ENCODE assay signal across 12 cellular contexts in genomic region chr10:87750001-87750651, GRCh38.
DNase-seq lines count a peak whose midpoint lies in the region; ATAC-seq and TF ChIP-seq lines count a peak whose summit lies in the region.
"Had no signal": no experiment of that assay in that cellular context is flagged by ENCODE, and none has a peak within 500 bp of the region (broad histone marks: within the 10 kb centered on the region; RNA-seq: fewer than 3 reads in every experiment).

No MANE protein-coding gene starts in this region.

- no peak overlapping the region for H3K9ac ChIP-seq in H9 (ENCODE audit: extremely low read depth, insufficient read length, low read length)

- H2BK15ac ChIP-seq in H9 (ENCODE audit: low read depth, low read length): no peak overlapping the region

- H4K20me1 ChIP-seq in H9 (ENCODE audit: control insufficient read depth, insufficient read depth, insufficient read length): no peaks in the 10 kb centered on the region

- H3K79me1 ChIP-seq in H9 (ENCODE audit: insufficient read depth, low read depth, low read length, poor library complexity, severe bottlenecking): no peaks in the 10 kb centered on the region

- H3K27me3 ChIP-seq in H9 (ENCODE audit: insufficient read depth, low read length): no peaks in the 10 kb centered on the region
- no peaks in the 10 kb centered on the region for H3K27me3 ChIP-seq in kidney epithelial cell (ENCODE audit: control insufficient read depth, insufficient read depth, low read length)
- H3K27me3 ChIP-seq in tibial nerve: no peaks in the 10 kb centered on the region

- no peaks in the 10 kb centered on the region for H3K79me2 ChIP-seq in H9 (ENCODE audit: insufficient read depth, low read length)

- H3K4me1 ChIP-seq in H9 (ENCODE audit: insufficient read depth, low read length): no peaks in the 10 kb centered on the region
- H3K4me1 ChIP-seq in tibial nerve: peaks cover 0 to 3% (median 0%) of the 10 kb centered on the region in 4 donors

- no peaks in the 10 kb centered on the region for H3K23me2 ChIP-seq in H9 (ENCODE audit: insufficient read length, low read depth, low read length, poor library complexity, severe bottlenecking)

- H2BK120ac ChIP-seq in H9 (ENCODE audit: low read depth, low read length, poor library complexity, severe bottlenecking): no peak overlapping the region

- H4K91ac ChIP-seq in H9 (ENCODE audit: insufficient read length, low read depth, low read length): no peak overlapping the region

- H3K27ac ChIP-seq in H9 (ENCODE audit: insufficient read length, low read depth, low read length) (no peak overlapping the region), tibial nerve (no peak overlapping the region)

- no peak for ATAC-seq in GM21526 (IDR thresholded peaks at IDR 0.05; ENCODE audit: low FRiP score, unreplicated experiment)

- peaks cover 3 to 21% (median 15%) of the 10 kb centered on the region in 3 experiments for H3K36me3 Mint-ChIP-seq in H9 (ENCODE audit: insufficient read depth in 1 of 3, low read depth in 3 of 3)

- H3K56ac ChIP-seq in H9 (ENCODE audit: insufficient read length, low read depth, low read length): no peak overlapping the region

- no peaks in the 10 kb centered on the region for H3K27me3 Mint-ChIP-seq in H9 (ENCODE audit: low read depth)

- H3K4me3 ChIP-seq in astrocyte of the cerebellum (ENCODE audit: low read depth, low read length) (no peak overlapping the region), kidney epithelial cell (ENCODE audit: low read depth, low read length) (no peak overlapping the region), tibial nerve (no peak overlapping the region)

- no peak overlapping the region for H4K8ac ChIP-seq in H9 (replicated peaks; ENCODE audit: insufficient read length, low read depth, low read length)

- H4K5ac ChIP-seq in H9 (ENCODE audit: insufficient read length, low read depth, low read length): no peak overlapping the region

- H2AFZ ChIP-seq in H9 (ENCODE audit: low read length): no peak overlapping the region

- H2AK5ac ChIP-seq in H9 (ENCODE audit: insufficient read length, low read length): no peak overlapping the region

- no peak overlapping the region for H3K4ac ChIP-seq in H9 (ENCODE audit: low read depth, low read length)

- TF ChIP-seq CTCF in AG09319 (IDR thresholded peaks at IDR 0.05; ENCODE audit: low read depth, low read length) (no peak), H9 (conservative IDR thresholded peaks at IDR 0.05) (no peak), astrocyte of the cerebellum (IDR thresholded peaks at IDR 0.05; ENCODE audit: low read depth, low read length, missing control alignments) (no peak), kidney epithelial cell (IDR thresholded peaks at IDR 0.05; ENCODE audit: insufficient read depth, low read length, poor library complexity, severe bottlenecking) (no peak), tibial nerve (IDR thresholded peaks at IDR 0.05) (no peak)

- no peak overlapping the region for H3K4me2 ChIP-seq in H9 (ENCODE audit: insufficient read depth, insufficient read length, low read length)

- H2BK20ac ChIP-seq in H9 (ENCODE audit: low read depth, low read length, poor library complexity, severe bottlenecking): no peak overlapping the region

- in situ Hi-C loops in astrocyte of the cerebellum (cut with HindIII; ENCODE audit: low sequenced_read_pairs): no loop called here

- no peak overlapping the region for H3K4me3 Mint-ChIP-seq in H9

- no peak overlapping the region for H3K23ac ChIP-seq in H9 (ENCODE audit: insufficient read length, low read depth, low read length)

- H3K9me3 Mint-ChIP-seq in H9: no peaks in the 10 kb centered on the region

- no peak overlapping the region for H3T11ph ChIP-seq in H9 (ENCODE audit: low read length)

- peak overlapping the region in 2 of 3 experiments; percentile 1 to 92; a peak in 3 of 7 replicates for H3K27ac Mint-ChIP-seq in H9

- WGBS in H9 (ENCODE audit: extremely low coverage, insufficient read length, low lambda C conversion rate): no CpG with 5 or more reads among the region's 4 CpGs
- 63 to 66% methylated on average over 4 of the region's 4 CpGs for WGBS in tibial nerve, 2 donors

- TF ChIP-seq EP300 in tibial nerve (IDR thresholded peaks at IDR 0.05): no peak

- no peak overlapping the region for H2BK12ac ChIP-seq in H9 (ENCODE audit: insufficient read length, low read depth, low read length)

- no peak overlapping the region for H3K18ac ChIP-seq in H9 (ENCODE audit: insufficient read length, low read depth, low read length)

- H3K9me3 ChIP-seq in H9 (ENCODE audit: control insufficient read depth, low read depth, low read length) (no peaks in the 10 kb centered on the region), tibial nerve (no peaks in the 10 kb centered on the region)

- no peak for TF ChIP-seq POLR2A in tibial nerve (IDR thresholded peaks at IDR 0.05)

- H2BK5ac ChIP-seq in H9 (ENCODE audit: insufficient read length, low read length): no peak overlapping the region

- H3K36me3 ChIP-seq in kidney epithelial cell (ENCODE audit: control insufficient read depth, insufficient read depth, low read length) (no peaks in the 10 kb centered on the region), tibial nerve (peaks cover 0 to 17% (median 0%) of the 10 kb centered on the region in 3 donors)

- peak; percentile 86 for DNase-seq in AG09319 (ENCODE audit: extremely low read depth, low read depth)
- DNase-seq in H9: no peak
- peak; percentile 52 for DNase-seq in astrocyte of the cerebellum (ENCODE audit: low read depth)
- DNase-seq in kidney epithelial cell (ENCODE audit: low read depth): peak; percentile 39
- DNase-seq in NCI-H2107 treated with DMSO at 0.1 percent for 48 hours (lab: John Stamatoyannopoulos, UW; ENCODE audit: unreplicated experiment): no peak
- DNase-seq in tibial nerve (ENCODE audit: low spot score in 2 of 2): no peak
- DNase-seq in stimulated activated CD4-positive, alpha-beta T cell treated with anti-CD3 and anti-CD28 coated beads, Interleukin-2, amount 100 ng/mL, for 48 hours: no peak
- DNase-seq: activated gamma-delta T cell treated with Interleukin-2 at 50 U/mL for 16 hours, DMS153, nucleus accumbens, T1000 had no signal

- H3K14ac ChIP-seq in H9 (ENCODE audit: insufficient read depth, low read length): no peak overlapping the region; the same call in 1 of the 2 replicates

- peaks cover 27 to 32% of the 10 kb centered on the region in 2 experiments for H3K4me1 Mint-ChIP-seq in H9

Comparison
In these comparisons a context has a peak if more than half of its experiments do, and no peak if none do; other contexts are left out.
1. DNase-seq: peak in AG09319 (single experiment), astrocyte of the cerebellum (single experiment) and kidney epithelial cell (single experiment); none in H9 (single experiment), NCI-H2107 treated with DMSO at 0.1 percent for 48 hours (single experiment), tibial nerve (0 of 2) and stimulated activated CD4-positive, alpha-beta T cell treated with anti-CD3 and anti-CD28 coated beads, Interleukin-2, amount 100 ng/mL, for 48 hours (0 of 2).